Comparison of ENCODE assay signal across 21 cellular contexts in genomic region chr2:176137883-176138282, GRCh38. TPM values are rescaled to one million over a fixed set of nuclear protein-coding genes. Genes with fewer than 3 reads are reported as not detected.
DNase-seq lines count a peak whose midpoint lies in the region; ATAC-seq, FAIRE-seq and TF ChIP-seq lines count a peak whose summit lies in the region.
"Had no signal": no experiment of that assay in that cellular context is flagged by ENCODE, and none has a peak within 500 bp of the region (broad histone marks: within the 10 kb centered on the region; RNA-seq: fewer than 3 reads in every experiment).

No MANE protein-coding gene starts in this region.

- no peak for TF ChIP-seq RAD21 in HepG2 (CRISPR knock-in tag; IDR thresholded peaks at IDR 0.05)

- FAIRE-seq in HepG2 (lab: Jason Lieb, UNC): peak; percentile 49
- FAIRE-seq: H54, keratinocyte, pancreas had no signal

- H3K9me2 ChIP-seq in GM23248 (ENCODE audit: insufficient read depth): no peaks in the 10 kb centered on the region

- DNase-seq in GM23248 (peak; percentile 72), Panc1 (ENCODE audit: low read depth, low spot score) (no peak), HepG2 (ENCODE audit: low spot score) (peak; percentile 33), 8988T (no peak)
- DNase-seq: amniotic stem cell, DND-41, erythroblast, heart left ventricle, NCI-H1048, NCI-H2171, NCI-H774, pancreas, T-helper 1 cell had no signal

- H4K20me1 ChIP-seq in GM23248 (ENCODE audit: insufficient read depth): no peaks in the 10 kb centered on the region
- H4K20me1 ChIP-seq in HepG2 (ENCODE audit: insufficient read depth, low read length): no peaks in the 10 kb centered on the region

- H3K27ac ChIP-seq in GM23248: peak overlapping the region; percentile 96
- peak overlapping the region; percentile 77 for H3K27ac ChIP-seq in Panc1 (ENCODE audit: low read length)
- H3K27ac ChIP-seq in HepG2 (ENCODE audit: extremely low read length, insufficient read depth, low read length): no peak overlapping the region
- peak overlapping the region in 8 of 21 experiments; percentile 46 to 98 (median 79) for H3K27ac ChIP-seq in skin epidermis
- H3K27ac ChIP-seq: C4-2B, pancreas had no signal

- H3F3A ChIP-seq in GM23248 (ENCODE audit: insufficient read depth): peaks cover 51% of the 10 kb centered on the region

- H3K9me3 ChIP-seq in GM23248 (ENCODE audit: low read depth) (no peaks in the 10 kb centered on the region), Panc1 (ENCODE audit: control insufficient read depth, insufficient read depth, low read depth, low read length) (no peaks in the 10 kb centered on the region), HepG2 (ENCODE audit: low read length) (no peaks in the 10 kb centered on the region)
- H3K9me3 ChIP-seq: heart left ventricle, pancreas had no signal

- TF ChIP-seq CTCF in Panc1 (IDR thresholded peaks at IDR 0.05) (no peak), HepG2 (CRISPR knock-in tag; IDR thresholded peaks at IDR 0.05) (no peak)

- CTCF ChIA-PET in Panc1 (lab: Charles Lee) (no interaction called here), HepG2 (lab: Yijun Ruan, JAX; ENCODE audit: low intra/inter-chr PET ratio, low total read pairs) (no interaction called here)

- POLR2A ChIA-PET in Panc1 (lab: Charles Lee) (no interaction called here), HepG2 (lab: Yijun Ruan, JAX) (no interaction called here)

- no peak for TF ChIP-seq EP300 in HepG2 (IDR thresholded peaks at IDR 0.05; ENCODE audit: low read depth in 2 of 2, low read length in 2 of 2)
- TF ChIP-seq EP300 in HepG2 (CRISPR knock-in tag; IDR thresholded peaks at IDR 0.05; ENCODE audit: borderline replicate concordance): no peak

- H3K4me2 ChIP-seq in GM23248 (ENCODE audit: unreplicated experiment): peak overlapping the region; percentile 93
- H3K4me2 ChIP-seq in HepG2 (ENCODE audit: low read depth, low read length): no peak overlapping the region

- intact Hi-C loops in Panc1 (cut with micrococcal nuclease; ENCODE audit: unreplicated experiment) (no loop called here), HepG2 (cut with micrococcal nuclease; ENCODE audit: unreplicated experiment) (no loop called here)

- in situ Hi-C loops in GM23248 (cut with MboI): no loop called here
- in situ Hi-C loops in Panc1 (cut with HindIII; ENCODE audit: low pct_unique_long_range_greater_than_20kb, low sequenced_read_pairs): no loop called here
- in situ Hi-C loops in HepG2 (cut with HindIII; ENCODE audit: extremely low pct_ligation_motif_present, low pct_unique_long_range_greater_than_20kb): no loop called here

- H3K27me3 ChIP-seq in GM23248 (replicated peaks; ENCODE audit: insufficient read depth) (no peaks in the 10 kb centered on the region), Panc1 (ENCODE audit: control insufficient read depth, insufficient read depth, low read length) (no peaks in the 10 kb centered on the region), HepG2 (ENCODE audit: control insufficient read depth in 1 of 2, insufficient read depth in 2 of 2, low read length in 2 of 2) (peaks cover 9 to 91% of the 10 kb centered on the region in 2 experiments; a peak in 4 of 5 replicates)

- H3K79me2 ChIP-seq in GM23248 (ENCODE audit: insufficient read depth): peaks cover 98% of the 10 kb centered on the region
- no peaks in the 10 kb centered on the region for H3K79me2 ChIP-seq in HepG2 (ENCODE audit: insufficient read depth, low read length)

- H3K4me1 ChIP-seq in GM23248 (ENCODE audit: insufficient read depth): peaks cover 44% of the 10 kb centered on the region
- H3K4me1 ChIP-seq in Panc1 (ENCODE audit: control insufficient read depth, insufficient read depth, low read length): peaks cover 17% of the 10 kb centered on the region
- peaks cover 11% of the 10 kb centered on the region for H3K4me1 ChIP-seq in HepG2 (ENCODE audit: insufficient read depth, low read length)

- peak overlapping the region; percentile 64 for H2AFZ ChIP-seq in GM23248
- H2AFZ ChIP-seq in HepG2 (ENCODE audit: low read length): no peak overlapping the region

- 22 to 31% methylated on average over 7 of the region's 7 CpGs for WGBS in GM23248 (ENCODE audit: low coverage in 1 of 2, low lambda C conversion rate in 2 of 2, missing lambda C conversion rate in 2 of 2), 2 experiments
- 34% methylated on average over 7 of the region's 7 CpGs for WGBS in HepG2 (ENCODE audit: low lambda C conversion rate)

- H3K9ac ChIP-seq in GM23248 (peak overlapping the region; percentile 97), HepG2 (ENCODE audit: insufficient read depth, low read depth, low read length) (no peak overlapping the region)

- BruUV-seq in Panc1 (replicated peaks; lab: Mats Ljungman, UMichigan) (TSS peak; percentile 75), HepG2 (replicated peaks; lab: Mats Ljungman, UMichigan) (no TSS peak)

- H3K4me3 ChIP-seq in GM23248 (peak overlapping the region; percentile 85), Panc1 (ENCODE audit: low read depth in 2 of 2, low read length in 2 of 2) (peak overlapping the region; percentile 54 to 55), HepG2 (replicated peaks in 1 of 3; ENCODE audit: insufficient read depth in 1 of 3, low read depth in 2 of 3, low read length in 3 of 3) (no peak overlapping the region), skin epidermis (peak overlapping the region in 4 of 7 experiments; percentile 2 to 70 (median 42))
- H3K4me3 ChIP-seq: pancreas had no signal

- H3K36me3 ChIP-seq in GM23248 (ENCODE audit: low read depth): no peaks in the 10 kb centered on the region
- no peaks in the 10 kb centered on the region for H3K36me3 ChIP-seq in Panc1 (ENCODE audit: control insufficient read depth, insufficient read depth, low read length)
- no peaks in the 10 kb centered on the region for H3K36me3 ChIP-seq in HepG2 (replicated peaks in 1 of 2; ENCODE audit: control insufficient read depth in 1 of 2, insufficient read depth in 2 of 2, low read length in 2 of 2)
- H3K36me3 ChIP-seq: heart left ventricle, pancreas had no signal

- no peak for ATAC-seq in Panc1
- ATAC-seq in HepG2: no peak
- no peak for ATAC-seq in HG03442 (IDR thresholded peaks at IDR 0.05; ENCODE audit: unreplicated experiment)
- ATAC-seq in GM21737 (IDR thresholded peaks at IDR 0.05; ENCODE audit: unreplicated experiment): no peak
- ATAC-seq: heart left ventricle, pancreas had no signal

- no peak for TF ChIP-seq POLR2A in HepG2 (IDR thresholded peaks at IDR 0.05; ENCODE audit: insufficient read depth in 1 of 2, low read depth in 2 of 2, low read length in 2 of 2)

RNA-seq across cellular contexts. Expression of gene HOXD8, which starts 8.4 kb away (rescaled TPM):
- total RNA-seq in GM23248 (2014; rRNA removed; shearing (Covaris generic)): 23.4 and 27.8 TPM in 2 replicates
- polyA plus RNA-seq in GM23248 (2016; fragmentation: Nextera tagmentation; extraction: Ambion mirVana) (18.0 and 19.7 TPM in 2 replicates), HepG2 (2011; rRNA removed) (not detected in 2 replicates)
- total RNA-seq in Panc1 (2021; ENCODE audit: unreplicated experiment) (not detected), HepG2 (2016; rRNA removed; fragmentation: Illumina TruSeq; extraction: Trizol) (not detected in 2 replicates)
- not detected for polyA plus RNA-seq in Panc1 (2012; ENCODE audit: insufficient read length)
- total RNA-seq in HepG2 (2016; cell fraction: cytosol; rRNA removed; fragmentation: Illumina TruSeq; extraction: Trizol; ENCODE audit: low read depth): not detected in 2 replicates
- total RNA-seq in HepG2 (2016; cell fraction: insoluble cytoplasmic fraction; rRNA removed; fragmentation: Illumina TruSeq; extraction: Trizol): not detected in 2 replicates
- total RNA-seq in HepG2 (2016; cell fraction: membrane; rRNA removed; fragmentation: Illumina TruSeq; extraction: Trizol): not detected in 2 replicates
- total RNA-seq in HepG2 (2016; cell fraction: nucleus; rRNA removed; fragmentation: Illumina TruSeq; extraction: Trizol): not detected in 2 replicates
- not detected in 2 replicates for polyA plus RNA-seq in HepG2 (2011; cell fraction: cytosol; rRNA removed)
- not detected in 2 replicates for polyA plus RNA-seq in HepG2 (2011; cell fraction: nucleus; rRNA removed)
- polyA plus RNA-seq in HepG2 (2012): not detected in 2 replicates
- polyA plus RNA-seq in HepG2 (2016; cell fraction: cytosol; fragmentation: Illumina TruSeq; extraction: Trizol; ENCODE audit: low read depth): not detected in 2 replicates
- polyA plus RNA-seq in HepG2 (2016; cell fraction: insoluble cytoplasmic fraction; fragmentation: Illumina TruSeq; extraction: Trizol; ENCODE audit: low read depth): not detected in 2 replicates
- not detected in 2 replicates for polyA plus RNA-seq in HepG2 (2016; cell fraction: membrane; fragmentation: Illumina TruSeq; extraction: Trizol; ENCODE audit: low read depth)
- polyA plus RNA-seq in HepG2 (2016; cell fraction: nucleus; fragmentation: Illumina TruSeq; extraction: Trizol; ENCODE audit: insufficient read depth, low read depth): not detected in 2 replicates
- not detected in 2 replicates for polyA minus RNA-seq in HepG2 (2011; rRNA and poly(A)+ RNA removed; ENCODE audit: low replicate concordance)
- not detected in 2 replicates for polyA minus RNA-seq in HepG2 (2011; cell fraction: cytosol; rRNA and poly(A)+ RNA removed)
- polyA minus RNA-seq in HepG2 (2011; cell fraction: nucleus; rRNA and poly(A)+ RNA removed): not detected in 2 replicates
- total RNA-seq: activated T-helper 1 cell treated with anti-CD3 and anti-CD28 coated beads, Interleukin-12 subunit alpha, Interleukin-12 subunit beta, Interleukin-2, Interleukin-4 antibody, amounts not matched to agents 30 ng/mL and 10 ng/mL and 1 ng/mL, durations not matched to agents 14 hours and 24 hours and 36 hours had no signal
- polyA plus RNA-seq: keratinocyte had no signal

RNA-seq across cellular contexts. Expression of gene HOXD4, which starts 13.5 kb away (rescaled TPM):
- 2.5 and 7.8 TPM in 2 replicates for total RNA-seq in GM23248 (2014; rRNA removed; shearing (Covaris generic))
- 0.54 and 1.4 TPM in 2 replicates for polyA plus RNA-seq in GM23248 (2016; fragmentation: Nextera tagmentation; extraction: Ambion mirVana)
- total RNA-seq in Panc1 (2021; ENCODE audit: unreplicated experiment): 1.4 TPM
- 0.82 TPM for polyA plus RNA-seq in Panc1 (2012; ENCODE audit: insufficient read length)
- 0.31 TPM in 1 of 2 replicates, not detected in the other for total RNA-seq in HepG2 (2016; rRNA removed; fragmentation: Illumina TruSeq; extraction: Trizol)
- total RNA-seq in HepG2 (2016; cell fraction: cytosol; rRNA removed; fragmentation: Illumina TruSeq; extraction: Trizol; ENCODE audit: low read depth): not detected in 2 replicates
- 0.19 TPM in 1 of 2 replicates, not detected in the other for total RNA-seq in HepG2 (2016; cell fraction: insoluble cytoplasmic fraction; rRNA removed; fragmentation: Illumina TruSeq; extraction: Trizol)
- total RNA-seq in HepG2 (2016; cell fraction: membrane; rRNA removed; fragmentation: Illumina TruSeq; extraction: Trizol): 0.12 TPM in 1 of 2 replicates, not detected in the other
- 0.34 TPM in 1 of 2 replicates, not detected in the other for total RNA-seq in HepG2 (2016; cell fraction: nucleus; rRNA removed; fragmentation: Illumina TruSeq; extraction: Trizol)
- polyA plus RNA-seq in HepG2 (2011; rRNA removed): not detected in 2 replicates
- not detected in 2 replicates for polyA plus RNA-seq in HepG2 (2011; cell fraction: cytosol; rRNA removed)
- not detected in 2 replicates for polyA plus RNA-seq in HepG2 (2011; cell fraction: nucleus; rRNA removed)
- polyA plus RNA-seq in HepG2 (2012): not detected in 2 replicates
- polyA plus RNA-seq in HepG2 (2016; cell fraction: cytosol; fragmentation: Illumina TruSeq; extraction: Trizol; ENCODE audit: low read depth): 0.15 TPM in 1 of 2 replicates, not detected in the other
- not detected in 2 replicates for polyA plus RNA-seq in HepG2 (2016; cell fraction: insoluble cytoplasmic fraction; fragmentation: Illumina TruSeq; extraction: Trizol; ENCODE audit: low read depth)
- 0.10 and 0.17 TPM in 2 replicates for polyA plus RNA-seq in HepG2 (2016; cell fraction: membrane; fragmentation: Illumina TruSeq; extraction: Trizol; ENCODE audit: low read depth)
- 0.43 and 1.4 TPM in 2 replicates for polyA plus RNA-seq in HepG2 (2016; cell fraction: nucleus; fragmentation: Illumina TruSeq; extraction: Trizol; ENCODE audit: insufficient read depth, low read depth)
- polyA minus RNA-seq in HepG2 (2011; rRNA and poly(A)+ RNA removed; ENCODE audit: low replicate concordance): not detected in 2 replicates
- polyA minus RNA-seq in HepG2 (2011; cell fraction: cytosol; rRNA and poly(A)+ RNA removed): not detected in 2 replicates
- polyA minus RNA-seq in HepG2 (2011; cell fraction: nucleus; rRNA and poly(A)+ RNA removed): not detected in 2 replicates
- total RNA-seq: activated T-helper 1 cell treated with anti-CD3 and anti-CD28 coated beads, Interleukin-12 subunit alpha, Interleukin-12 subunit beta, Interleukin-2, Interleukin-4 antibody, amounts not matched to agents 30 ng/mL and 10 ng/mL and 1 ng/mL, durations not matched to agents 14 hours and 24 hours and 36 hours had no signal
- polyA plus RNA-seq: keratinocyte had no signal

RNA-seq across cellular contexts. Expression of gene HOXD9, which starts 15.4 kb away (rescaled TPM):
- 4.2 and 7.0 TPM in 2 replicates for total RNA-seq in GM23248 (2014; rRNA removed; shearing (Covaris generic))
- polyA plus RNA-seq in GM23248 (2016; fragmentation: Nextera tagmentation; extraction: Ambion mirVana) (5.7 and 7.2 TPM in 2 replicates), HepG2 (2011; rRNA removed) (not detected in 2 replicates)
- total RNA-seq in Panc1 (2021; ENCODE audit: unreplicated experiment) (0.15 TPM), HepG2 (2016; rRNA removed; fragmentation: Illumina TruSeq; extraction: Trizol) (not detected in 2 replicates)
- polyA plus RNA-seq in Panc1 (2012; ENCODE audit: insufficient read length): 0.19 TPM
- total RNA-seq in HepG2 (2016; cell fraction: cytosol; rRNA removed; fragmentation: Illumina TruSeq; extraction: Trizol; ENCODE audit: low read depth): not detected in 2 replicates
- not detected in 2 replicates for total RNA-seq in HepG2 (2016; cell fraction: insoluble cytoplasmic fraction; rRNA removed; fragmentation: Illumina TruSeq; extraction: Trizol)
- not detected in 2 replicates for total RNA-seq in HepG2 (2016; cell fraction: membrane; rRNA removed; fragmentation: Illumina TruSeq; extraction: Trizol)
- total RNA-seq in HepG2 (2016; cell fraction: nucleus; rRNA removed; fragmentation: Illumina TruSeq; extraction: Trizol): not detected in 2 replicates
- polyA plus RNA-seq in HepG2 (2011; cell fraction: cytosol; rRNA removed): not detected in 2 replicates
- polyA plus RNA-seq in HepG2 (2011; cell fraction: nucleus; rRNA removed): not detected in 2 replicates
- not detected in 2 replicates for polyA plus RNA-seq in HepG2 (2012)
- polyA plus RNA-seq in HepG2 (2016; cell fraction: cytosol; fragmentation: Illumina TruSeq; extraction: Trizol; ENCODE audit: low read depth): not detected in 2 replicates
- polyA plus RNA-seq in HepG2 (2016; cell fraction: insoluble cytoplasmic fraction; fragmentation: Illumina TruSeq; extraction: Trizol; ENCODE audit: low read depth): not detected in 2 replicates
- polyA plus RNA-seq in HepG2 (2016; cell fraction: membrane; fragmentation: Illumina TruSeq; extraction: Trizol; ENCODE audit: low read depth): not detected in 2 replicates
- not detected in 2 replicates for polyA plus RNA-seq in HepG2 (2016; cell fraction: nucleus; fragmentation: Illumina TruSeq; extraction: Trizol; ENCODE audit: insufficient read depth, low read depth)
- 0.61 TPM in 1 of 2 replicates, not detected in the other for polyA minus RNA-seq in HepG2 (2011; rRNA and poly(A)+ RNA removed; ENCODE audit: low replicate concordance)
- polyA minus RNA-seq in HepG2 (2011; cell fraction: cytosol; rRNA and poly(A)+ RNA removed): not detected in 2 replicates
- not detected in 2 replicates for polyA minus RNA-seq in HepG2 (2011; cell fraction: nucleus; rRNA and poly(A)+ RNA removed)
- total RNA-seq: activated T-helper 1 cell treated with anti-CD3 and anti-CD28 coated beads, Interleukin-12 subunit alpha, Interleukin-12 subunit beta, Interleukin-2, Interleukin-4 antibody, amounts not matched to agents 30 ng/mL and 10 ng/mL and 1 ng/mL, durations not matched to agents 14 hours and 24 hours and 36 hours had no signal
- polyA plus RNA-seq: keratinocyte had no signal

RNA-seq across cellular contexts. Expression of gene HOXD3, which starts 19.2 kb away (rescaled TPM):
- 3.2 and 5.2 TPM in 2 replicates for total RNA-seq in GM23248 (2014; rRNA removed; shearing (Covaris generic))
- 1.9 and 2.3 TPM in 2 replicates for polyA plus RNA-seq in GM23248 (2016; fragmentation: Nextera tagmentation; extraction: Ambion mirVana)
- total RNA-seq in Panc1 (2021; ENCODE audit: unreplicated experiment): 1.8 TPM
- polyA plus RNA-seq in Panc1 (2012; ENCODE audit: insufficient read length): 0.56 TPM
- 0.08 and 0.09 TPM in 2 replicates for total RNA-seq in HepG2 (2016; rRNA removed; fragmentation: Illumina TruSeq; extraction: Trizol)
- total RNA-seq in HepG2 (2016; cell fraction: cytosol; rRNA removed; fragmentation: Illumina TruSeq; extraction: Trizol; ENCODE audit: low read depth): not detected in 2 replicates
- total RNA-seq in HepG2 (2016; cell fraction: insoluble cytoplasmic fraction; rRNA removed; fragmentation: Illumina TruSeq; extraction: Trizol): 0.04 TPM in 1 of 2 replicates, not detected in the other
- 0.06 and 0.14 TPM in 2 replicates for total RNA-seq in HepG2 (2016; cell fraction: membrane; rRNA removed; fragmentation: Illumina TruSeq; extraction: Trizol)
- total RNA-seq in HepG2 (2016; cell fraction: nucleus; rRNA removed; fragmentation: Illumina TruSeq; extraction: Trizol): 0.19 TPM in 1 of 2 replicates, not detected in the other
- polyA plus RNA-seq in HepG2 (2011; rRNA removed): 0.05 TPM in 1 of 2 replicates, not detected in the other
- not detected in 2 replicates for polyA plus RNA-seq in HepG2 (2011; cell fraction: cytosol; rRNA removed)
- 0.07 TPM in 1 of 2 replicates, not detected in the other for polyA plus RNA-seq in HepG2 (2011; cell fraction: nucleus; rRNA removed)
- 0.09 TPM in 1 of 2 replicates, not detected in the other for polyA plus RNA-seq in HepG2 (2012)
- polyA plus RNA-seq in HepG2 (2016; cell fraction: cytosol; fragmentation: Illumina TruSeq; extraction: Trizol; ENCODE audit: low read depth): not detected in 2 replicates
- 0.28 TPM in 1 of 2 replicates, not detected in the other for polyA plus RNA-seq in HepG2 (2016; cell fraction: insoluble cytoplasmic fraction; fragmentation: Illumina TruSeq; extraction: Trizol; ENCODE audit: low read depth)
- 0.07 TPM in 1 of 2 replicates, not detected in the other for polyA plus RNA-seq in HepG2 (2016; cell fraction: membrane; fragmentation: Illumina TruSeq; extraction: Trizol; ENCODE audit: low read depth)
- not detected in 2 replicates for polyA plus RNA-seq in HepG2 (2016; cell fraction: nucleus; fragmentation: Illumina TruSeq; extraction: Trizol; ENCODE audit: insufficient read depth, low read depth)
- polyA minus RNA-seq in HepG2 (2011; rRNA and poly(A)+ RNA removed; ENCODE audit: low replicate concordance): not detected in 2 replicates
- polyA minus RNA-seq in HepG2 (2011; cell fraction: cytosol; rRNA and poly(A)+ RNA removed): not detected in 2 replicates
- polyA minus RNA-seq in HepG2 (2011; cell fraction: nucleus; rRNA and poly(A)+ RNA removed): not detected in 2 replicates
- total RNA-seq: activated T-helper 1 cell treated with anti-CD3 and anti-CD28 coated beads, Interleukin-12 subunit alpha, Interleukin-12 subunit beta, Interleukin-2, Interleukin-4 antibody, amounts not matched to agents 30 ng/mL and 10 ng/mL and 1 ng/mL, durations not matched to agents 14 hours and 24 hours and 36 hours had no signal
- polyA plus RNA-seq: keratinocyte had no signal

RNA-seq across cellular contexts. Expression of gene HOXD10, which starts 21.3 kb away (rescaled TPM):
- 17.2 and 23.5 TPM in 2 replicates for total RNA-seq in GM23248 (2014; rRNA removed; shearing (Covaris generic))
- polyA plus RNA-seq in GM23248 (2016; fragmentation: Nextera tagmentation; extraction: Ambion mirVana): 10.9 and 16.0 TPM in 2 replicates
- total RNA-seq in Panc1 (2021; ENCODE audit: unreplicated experiment): not detected
- 0.46 TPM for polyA plus RNA-seq in Panc1 (2012; ENCODE audit: insufficient read length)
- not detected in 2 replicates for total RNA-seq in HepG2 (2016; rRNA removed; fragmentation: Illumina TruSeq; extraction: Trizol)
- not detected in 2 replicates for total RNA-seq in HepG2 (2016; cell fraction: cytosol; rRNA removed; fragmentation: Illumina TruSeq; extraction: Trizol; ENCODE audit: low read depth)
- total RNA-seq in HepG2 (2016; cell fraction: insoluble cytoplasmic fraction; rRNA removed; fragmentation: Illumina TruSeq; extraction: Trizol): not detected in 2 replicates
- not detected in 2 replicates for total RNA-seq in HepG2 (2016; cell fraction: membrane; rRNA removed; fragmentation: Illumina TruSeq; extraction: Trizol)
- total RNA-seq in HepG2 (2016; cell fraction: nucleus; rRNA removed; fragmentation: Illumina TruSeq; extraction: Trizol): not detected in 2 replicates
- not detected in 2 replicates for polyA plus RNA-seq in HepG2 (2011; rRNA removed)
- not detected in 2 replicates for polyA plus RNA-seq in HepG2 (2011; cell fraction: cytosol; rRNA removed)
- not detected in 2 replicates for polyA plus RNA-seq in HepG2 (2011; cell fraction: nucleus; rRNA removed)
- not detected in 2 replicates for polyA plus RNA-seq in HepG2 (2012)
- not detected in 2 replicates for polyA plus RNA-seq in HepG2 (2016; cell fraction: cytosol; fragmentation: Illumina TruSeq; extraction: Trizol; ENCODE audit: low read depth)
- not detected in 2 replicates for polyA plus RNA-seq in HepG2 (2016; cell fraction: insoluble cytoplasmic fraction; fragmentation: Illumina TruSeq; extraction: Trizol; ENCODE audit: low read depth)
- polyA plus RNA-seq in HepG2 (2016; cell fraction: membrane; fragmentation: Illumina TruSeq; extraction: Trizol; ENCODE audit: low read depth): not detected in 2 replicates
- not detected in 2 replicates for polyA plus RNA-seq in HepG2 (2016; cell fraction: nucleus; fragmentation: Illumina TruSeq; extraction: Trizol; ENCODE audit: insufficient read depth, low read depth)
- not detected in 2 replicates for polyA minus RNA-seq in HepG2 (2011; rRNA and poly(A)+ RNA removed; ENCODE audit: low replicate concordance)
- polyA minus RNA-seq in HepG2 (2011; cell fraction: cytosol; rRNA and poly(A)+ RNA removed): not detected in 2 replicates
- not detected in 2 replicates for polyA minus RNA-seq in HepG2 (2011; cell fraction: nucleus; rRNA and poly(A)+ RNA removed)
- total RNA-seq: activated T-helper 1 cell treated with anti-CD3 and anti-CD28 coated beads, Interleukin-12 subunit alpha, Interleukin-12 subunit beta, Interleukin-2, Interleukin-4 antibody, amounts not matched to agents 30 ng/mL and 10 ng/mL and 1 ng/mL, durations not matched to agents 14 hours and 24 hours and 36 hours; pancreas; RPMI7951 had no signal
- polyA plus RNA-seq: keratinocyte, pancreas had no signal

Comparison
In these comparisons a context has a peak if more than half of its experiments do, and no peak if none do; other contexts are left out.
1. DNase-seq: peak in GM23248 (single experiment) and HepG2 (single experiment); none in Panc1 (single experiment) and 8988T (single experiment).
2. H3K4me3 ChIP-seq: peak in GM23248 (single experiment), Panc1 (2 of 2) and skin epidermis (4 of 7); none in HepG2 (0 of 3).
3. RNA of gene HOXD8, which starts 8.4 kb away (total RNA-seq): 23.4 to 27.8 TPM in GM23248; not detected in Panc1 (single experiment) and not detected in HepG2; every median in the first group is over 10 times any median in the second.